Comparison of ENCODE assay signal across 1 cellular context in genomic region chr18:31112804-31113203, GRCh38.
TF ChIP-seq lines count a peak whose summit lies in the region.

No MANE protein-coding gene starts in this region.

TF ChIP-seq in GM23338, 12 proteins besides CTCF, POLR2A, EP300 and RAD21 (continued from another document):
- TF ChIP-seq ZNF462 (CRISPR knock-in tag; IDR thresholded peaks at IDR 0.05) (no peak), STAT1 (IDR thresholded peaks at IDR 0.05; ENCODE audit: unreplicated experiment) (no peak)
